In the genomic region with DNA sequence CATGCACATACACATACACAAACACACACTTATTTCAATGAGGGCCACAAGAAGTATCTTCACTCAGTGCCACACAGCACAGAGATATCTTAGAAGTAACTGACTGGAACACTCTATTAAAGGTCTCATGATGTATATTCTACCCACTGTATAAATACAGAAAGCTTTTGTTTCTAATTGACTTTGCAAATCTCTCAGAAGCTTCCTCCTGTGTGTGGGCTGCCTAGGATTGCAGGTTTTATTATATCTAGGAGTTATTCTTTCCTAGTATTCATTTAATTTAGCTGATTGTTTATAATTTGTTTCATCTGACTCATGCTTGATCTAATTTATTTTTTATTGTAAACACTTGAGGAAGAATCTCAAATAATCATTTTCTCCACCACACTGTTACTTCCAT, we compare ENCODE assay signal across 30 cellular contexts.
"Had no signal": no experiment of that assay in that cellular context is flagged by ENCODE, and none has a peak within 500 bp of the region (broad histone marks: within the 10 kb centered on the region; RNA-seq: fewer than 3 reads in every experiment).

No MANE protein-coding gene starts in this region.

- FAIRE-seq: bronchial epithelial cell had no signal

- H3K36me3 ChIP-seq: MG63, SJCRH30, WERI-Rb-1 had no signal

- H3K27me3 ChIP-seq: MG63, SJCRH30 had no signal

- H3K4me3 ChIP-seq: MG63, SJCRH30 had no signal

- H3K9me3 ChIP-seq: SJCRH30 had no signal

- DNase-seq: activated CD4-positive, alpha-beta memory T cell treated with anti-CD3 and anti-CD28 coated beads, Interleukin-2, amount 10 ng/mL, durations not matched to agents 7 days and 5 days; activated CD4-positive, alpha-beta T cell treated with anti-CD3 and anti-CD28 coated beads for 1 hour; activated CD4-positive, alpha-beta T cell treated with anti-CD3 and anti-CD28 coated beads for 48 hours; activated CD4-positive, CD25-positive, alpha-beta regulatory T cell; activated CD8-positive, alpha-beta memory T cell treated with anti-CD3 and anti-CD28 coated beads for 24 hours; activated CD8-positive, alpha-beta memory T cell treated with anti-CD3 and anti-CD28 coated beads, Interleukin-2, amount 10 ng/mL, durations not matched to agents 7 days and 5 days; activated CD8-positive, alpha-beta memory T cell treated with anti-CD3 and anti-CD28 coated beads, Interleukin-2, amount 50 U/mL, for 48 hours; activated effector memory CD4-positive, alpha-beta T cell treated with Interleukin-2 at 50 U/mL for 16 hours; activated naive CD4-positive, alpha-beta T cell treated with anti-CD3 and anti-CD28 coated beads, Interleukin-2, amount 10 ng/mL, durations not matched to agents 7 days and 5 days; activated naive CD8-positive, alpha-beta T cell treated with anti-CD3 and anti-CD28 coated beads, Interleukin-2, amount 50 U/mL, for 24 hours; activated T-cell treated with anti-CD3 and anti-CD28 coated beads, Interleukin-2, amount 50 U/mL, for 48 hours; anterior cingulate cortex; Karpas-422; KBM-7; MG63; MV-4-11; NCI-H1092; NCI-H1436 treated with DMSO at 0.1 percent for 48 hours; NCI-H1694 treated with DMSO at 0.1 percent for 48 hours; NCI-H2029; NCI-H345; NCI-H524 treated with DMSO at 0.1 percent for 48 hours; SHP77; SJCRH30; SW 1271; T-helper 1 cell; T-helper 2 cell; T-helper 9 cell; WERI-Rb-1 had no signal

- H3K27ac ChIP-seq: SJCRH30, WERI-Rb-1 had no signal
